8 cellular contexts compared by ENCODE assay signal in genomic region chr17:17774009-17774881, GRCh38.
DNase-seq lines count a peak whose midpoint lies in the region; ATAC-seq and TF ChIP-seq lines count a peak whose summit lies in the region.

No MANE protein-coding gene starts in this region.

- H3K9me3 ChIP-seq in parathyroid adenoma (ENCODE audit: control insufficient read depth, low read length) = no peaks in the 10 kb centered on the region

- H3K4me1 ChIP-seq in parathyroid adenoma = peaks cover 13% of the 10 kb centered on the region

- no peaks in the 10 kb centered on the region for H3K36me3 ChIP-seq in GM06990 (ENCODE audit: control insufficient read depth, insufficient read depth, low read length)
- no peaks in the 10 kb centered on the region for H3K36me3 ChIP-seq in parathyroid adenoma (ENCODE audit: control insufficient read depth, insufficient read depth, low read length)

- no peak overlapping the region for H3K4me2 ChIP-seq in parathyroid adenoma (ENCODE audit: low read length)

- ATAC-seq in GM19023 (IDR thresholded peaks at IDR 0.05; ENCODE audit: unreplicated experiment) = no peak
- no peak for ATAC-seq in GM21447 (IDR thresholded peaks at IDR 0.05; ENCODE audit: unreplicated experiment)

- no peak overlapping the region for H3K9ac ChIP-seq in parathyroid adenoma

- TF ChIP-seq CTCF in GM06990 (IDR thresholded peaks at IDR 0.05; ENCODE audit: insufficient read depth, low read length, poor library complexity, severe bottlenecking) (peak; percentile 6), fibroblast of pulmonary artery (IDR thresholded peaks at IDR 0.05; ENCODE audit: low read length, missing control alignments) (peak; percentile 45), parathyroid adenoma (IDR thresholded peaks at IDR 0.05) (peak; percentile 16)

- no peak overlapping the region for H3K27ac ChIP-seq in parathyroid adenoma

- peaks cover 46% of the 10 kb centered on the region for H3K79me2 ChIP-seq in parathyroid adenoma

- no peak overlapping the region for H2AFZ ChIP-seq in parathyroid adenoma

- H3K4me3 ChIP-seq in GM06990 (replicated peaks; ENCODE audit: low read depth, low read length) (no peak overlapping the region), fibroblast of pulmonary artery (replicated peaks; ENCODE audit: low read depth, low read length) (no peak overlapping the region), parathyroid adenoma (ENCODE audit: low read depth, low read length) (no peak overlapping the region)

- in situ Hi-C loops in SK-MEL-5 (cut with HindIII; ENCODE audit: low pct_unique_long_range_greater_than_20kb, low sequenced_read_pairs) = no loop called here

- H3K27me3 ChIP-seq in GM06990 (replicated peaks; ENCODE audit: control insufficient read depth, insufficient read depth, low read length) (no peaks in the 10 kb centered on the region), parathyroid adenoma (ENCODE audit: control insufficient read depth, insufficient read depth, low read length) (no peaks in the 10 kb centered on the region)

- DNase-seq in GM06990 (ENCODE audit: extremely low read depth, insufficient read length) = no peak
- peak; percentile 34 for DNase-seq in SK-MEL-5 (ENCODE audit: low read depth, low spot score)
- peak; percentile 51 for DNase-seq in fibroblast of pulmonary artery (ENCODE audit: low read depth)
- DNase-seq in stimulated activated CD4-positive, alpha-beta T cell treated with anti-CD3 and anti-CD28 coated beads, Interleukin-2, amount 100 ng/mL, for 48 hours = no peak
- no peak for DNase-seq in NCI-H2029 treated with DMSO at 0.1 percent for 48 hours (lab: John Stamatoyannopoulos, UW)

Comparison
In these comparisons a context has a peak if more than half of its experiments do, and no peak if none do; other contexts are left out.
1. DNase-seq: peak in SK-MEL-5 (single experiment) and fibroblast of pulmonary artery (single experiment); none in GM06990 (single experiment), stimulated activated CD4-positive, alpha-beta T cell treated with anti-CD3 and anti-CD28 coated beads, Interleukin-2, amount 100 ng/mL, for 48 hours (0 of 2) and NCI-H2029 treated with DMSO at 0.1 percent for 48 hours (single experiment).
2. Peak in every context shown above with its lines, with median percentiles within 50 percentile points of each other: CTCF ChIP-seq.